ENCODE assay signal across 22 cellular contexts in genomic region chr15:78098131-78098755, GRCh38. TPM values are rescaled to one million over a fixed set of nuclear protein-coding genes. Genes with fewer than 3 reads are reported as not detected.
"Had no signal": no experiment of that assay in that cellular context is flagged by ENCODE, and none has a peak within 500 bp of the region (broad histone marks: within the 10 kb centered on the region; RNA-seq: fewer than 3 reads in every experiment).

No MANE protein-coding gene starts in this region.

- H3K4me3 Mint-ChIP-seq: activated B cell treated with CpG ODN at 0.5 μM for 24 hours; activated CD4-positive, alpha-beta T cell treated with anti-CD3 and anti-CD28 coated beads, Interleukin-2, amount 10 ng/mL, durations not matched to agents 7 days and 5 days; activated CD8-positive, alpha-beta T cell treated with anti-CD3 and anti-CD28 coated beads for 36 hours; activated naive CD4-positive, alpha-beta T cell treated with anti-CD3 and anti-CD28 coated beads, Interleukin-2, amount 10 ng/mL, durations not matched to agents 7 days and 5 days; activated naive CD8-positive, alpha-beta T cell treated with anti-CD3 and anti-CD28 coated beads for 36 hours; activated T-cell treated with anti-CD3 and anti-CD28 coated beads, Interleukin-2, amount 50 U/mL, for 4 hours had no signal

- H3K4me1 Mint-ChIP-seq: activated B cell treated with CpG ODN at 0.5 μM for 24 hours had no signal

- H3K9me3 Mint-ChIP-seq: activated B cell treated with CpG ODN at 0.5 μM for 24 hours; activated CD4-positive, alpha-beta T cell treated with anti-CD3 and anti-CD28 coated beads, Interleukin-2, amount 10 ng/mL, durations not matched to agents 7 days and 5 days; activated CD8-positive, alpha-beta T cell treated with anti-CD3 and anti-CD28 coated beads for 36 hours; activated naive CD4-positive, alpha-beta T cell treated with anti-CD3 and anti-CD28 coated beads, Interleukin-2, amount 10 ng/mL, durations not matched to agents 7 days and 5 days; activated naive CD8-positive, alpha-beta T cell treated with anti-CD3 and anti-CD28 coated beads for 36 hours; activated T-cell treated with anti-CD3 and anti-CD28 coated beads, Interleukin-2, amount 50 U/mL, for 4 hours had no signal

- H3K36me3 Mint-ChIP-seq: activated naive CD4-positive, alpha-beta T cell treated with anti-CD3 and anti-CD28 coated beads, Interleukin-2, amount 10 ng/mL, durations not matched to agents 7 days and 5 days; activated naive CD8-positive, alpha-beta T cell treated with anti-CD3 and anti-CD28 coated beads for 36 hours had no signal

- H3K27ac Mint-ChIP-seq: activated B cell treated with CpG ODN at 0.5 μM for 24 hours; activated CD4-positive, alpha-beta T cell treated with anti-CD3 and anti-CD28 coated beads, Interleukin-2, amount 10 ng/mL, durations not matched to agents 7 days and 5 days; activated CD8-positive, alpha-beta T cell treated with anti-CD3 and anti-CD28 coated beads for 36 hours; activated naive CD4-positive, alpha-beta T cell treated with anti-CD3 and anti-CD28 coated beads, Interleukin-2, amount 10 ng/mL, durations not matched to agents 7 days and 5 days; activated naive CD8-positive, alpha-beta T cell treated with anti-CD3 and anti-CD28 coated beads for 36 hours had no signal

- ATAC-seq: activated CD8-positive, alpha-beta T cell treated with anti-CD3 and anti-CD28 coated beads for 36 hours; activated T-cell treated with anti-CD3 and anti-CD28 coated beads, Interleukin-2, amount 50 U/mL, for 4 hours; K562 had no signal

- H3K4me3 ChIP-seq: K562 had no signal

- DNase-seq: activated B cell treated with CpG ODN at 0.5 μM for 24 hours; activated CD4-positive, alpha-beta T cell treated with anti-CD3 and anti-CD28 coated beads for 1 hour; activated CD4-positive, alpha-beta T cell treated with anti-CD3 and anti-CD28 coated beads, Interleukin-2, amount 10 ng/mL, durations not matched to agents 7 days and 5 days; activated CD8-positive, alpha-beta T cell treated with anti-CD3 and anti-CD28 coated beads for 36 hours; activated gamma-delta T cell treated with Interleukin-2 at 50 U/mL for 16 hours; activated naive CD4-positive, alpha-beta T cell treated with anti-CD3 and anti-CD28 coated beads, Interleukin-2, amount 10 ng/mL, durations not matched to agents 7 days and 5 days; activated naive CD8-positive, alpha-beta T cell treated with anti-CD3 and anti-CD28 coated beads for 36 hours; activated T-cell treated with anti-CD3 and anti-CD28 coated beads, Interleukin-2, amount 50 U/mL, for 4 hours; Karpas-422; MM.1S; NCI-H1105; NCI-H1436; NCI-H187; NCI-H2081; NCI-H446; NCI-H524; SHP77 treated with DMSO at 0.1 percent for 48 hours; T-helper 2 cell; T1000 had no signal

- H3K27me3 Mint-ChIP-seq: activated B cell treated with CpG ODN at 0.5 μM for 24 hours; activated CD4-positive, alpha-beta T cell treated with anti-CD3 and anti-CD28 coated beads, Interleukin-2, amount 10 ng/mL, durations not matched to agents 7 days and 5 days; activated CD8-positive, alpha-beta T cell treated with anti-CD3 and anti-CD28 coated beads for 36 hours; activated naive CD8-positive, alpha-beta T cell treated with anti-CD3 and anti-CD28 coated beads for 36 hours had no signal

RNA-seq across cellular contexts. Expression of gene SH2D7, which starts 5.9 kb away (rescaled TPM):
- total RNA-seq: activated B cell treated with CpG ODN at 0.5 μM for 24 hours; activated CD4-positive, alpha-beta T cell treated with anti-CD3 and anti-CD28 coated beads, Interleukin-2, amount 10 ng/mL, durations not matched to agents 7 days and 5 days; activated CD8-positive, alpha-beta T cell treated with anti-CD3 and anti-CD28 coated beads for 36 hours; activated naive CD8-positive, alpha-beta T cell treated with anti-CD3 and anti-CD28 coated beads for 36 hours; activated T-cell treated with anti-CD3 and anti-CD28 coated beads, Interleukin-2, amount 50 U/mL, for 4 hours; cardiac septum; K562; SK-MEL-5 had no signal
- polyA plus RNA-seq: K562 had no signal
